ENCODE assay signal across 12 cellular contexts in genomic region chr3:30970183-30970582, GRCh38.
DNase-seq lines count a peak whose midpoint lies in the region; ATAC-seq and TF ChIP-seq lines count a peak whose summit lies in the region.
"Had no signal": no experiment of that assay in that cellular context is flagged by ENCODE, and none has a peak within 500 bp of the region (broad histone marks: within the 10 kb centered on the region; RNA-seq: fewer than 3 reads in every experiment).

No MANE protein-coding gene starts in this region.

- no peak overlapping the region for H3K27ac ChIP-seq in Panc1 (ENCODE audit: low read length)
- no peak overlapping the region for H3K27ac ChIP-seq in colonic mucosa

- H3K36me3 Mint-ChIP-seq in immature natural killer cell: no peaks in the 10 kb centered on the region

- DNase-seq in AG04449 (ENCODE audit: low read depth, low spot score) (no peak), GM10248 (ENCODE audit: extremely low spot score) (no peak), Panc1 (ENCODE audit: low read depth, low spot score) (no peak), fibroblast of pulmonary artery (ENCODE audit: low read depth) (peak; percentile 30), inferior parietal cortex (ENCODE audit: extremely low spot score) (no peak), colonic mucosa (no peak), immature natural killer cell (no peak)
- DNase-seq: activated naive CD4-positive, alpha-beta T cell; substantia nigra; T1000 had no signal

- POLR2A ChIA-PET in AG04449 (lab: Yijun Ruan, JAX) (no interaction called here), GM10248 (lab: Yijun Ruan, JAX) (no interaction called here), Panc1 (lab: Charles Lee) (no interaction called here)

- H3K27me3 ChIP-seq in Panc1 (ENCODE audit: control insufficient read depth, insufficient read depth, low read length) (no peaks in the 10 kb centered on the region), colonic mucosa (no peaks in the 10 kb centered on the region)

- TF ChIP-seq CTCF in AG04449 (IDR thresholded peaks at IDR 0.05; ENCODE audit: insufficient read depth, low read length, missing control alignments): peak; percentile 16
- peak; percentile 17 for TF ChIP-seq CTCF in GM10248 (IDR thresholded peaks at IDR 0.05; ENCODE audit: control extremely low read depth, extremely low read depth, low read depth, missing control alignments)
- TF ChIP-seq CTCF in Panc1 (IDR thresholded peaks at IDR 0.05): peak; percentile 27
- TF ChIP-seq CTCF in fibroblast of pulmonary artery (IDR thresholded peaks at IDR 0.05; ENCODE audit: low read length, missing control alignments): peak; percentile 28
- TF ChIP-seq CTCF in colonic mucosa (IDR thresholded peaks at IDR 0.05): no peak

- H3K9ac ChIP-seq in colonic mucosa (ENCODE audit: low read depth in 2 of 2, low read length in 2 of 2): no peak overlapping the region

- H3K27me3 Mint-ChIP-seq in immature natural killer cell (ENCODE audit: low read depth in 3 of 3): no peaks in the 10 kb centered on the region

- no peak overlapping the region for H3K4me3 Mint-ChIP-seq in immature natural killer cell

- in situ Hi-C loops in Panc1 (cut with HindIII; ENCODE audit: low pct_unique_long_range_greater_than_20kb, low sequenced_read_pairs): no loop called here

- ATAC-seq in Panc1: no peak
- no peak for ATAC-seq in GM21515 (IDR thresholded peaks at IDR 0.05; ENCODE audit: unreplicated experiment)
- ATAC-seq: mucosa of descending colon had no signal

- H3K27ac Mint-ChIP-seq in immature natural killer cell: no peak overlapping the region

- H3K4me3 ChIP-seq in AG04449 (ENCODE audit: low read depth, low read length) (no peak overlapping the region), Panc1 (ENCODE audit: low read depth in 2 of 2, low read length in 2 of 2) (no peak overlapping the region), fibroblast of pulmonary artery (replicated peaks; ENCODE audit: low read depth, low read length) (no peak overlapping the region), colonic mucosa (no peak overlapping the region)
- H3K4me3 ChIP-seq: mucosa of descending colon had no signal

- intact Hi-C loops in Panc1 (cut with micrococcal nuclease; ENCODE audit: unreplicated experiment) (no loop called here), colonic mucosa (cut with DNase I) (no loop called here)

- CTCF ChIA-PET in AG04449 (lab: Yijun Ruan, JAX): no interaction called here
- CTCF ChIA-PET in GM10248 (lab: Yijun Ruan, JAX): no interaction called here
- CTCF ChIA-PET in Panc1 (lab: Charles Lee): interaction anchor here (0.6 kb wide), 1 partner anchor 1069 kb away, joined by 3 read pairs; no protein-coding TSS in a partner anchor

- H3K4me1 ChIP-seq in Panc1 (ENCODE audit: control insufficient read depth, insufficient read depth, low read length) (no peaks in the 10 kb centered on the region), colonic mucosa (no peaks in the 10 kb centered on the region)

- H3K9me3 ChIP-seq in Panc1 (ENCODE audit: control insufficient read depth, insufficient read depth, low read depth, low read length) (no peaks in the 10 kb centered on the region), colonic mucosa (no peaks in the 10 kb centered on the region)
- H3K9me3 ChIP-seq: mucosa of descending colon had no signal

- no TSS peak for BruUV-seq in Panc1 (replicated peaks; lab: Mats Ljungman, UMichigan)

- H3K4me1 Mint-ChIP-seq in immature natural killer cell: no peaks in the 10 kb centered on the region

- no peaks in the 10 kb centered on the region for H3K9me3 Mint-ChIP-seq in immature natural killer cell

- H3K36me3 ChIP-seq in Panc1 (ENCODE audit: control insufficient read depth, insufficient read depth, low read length): no peaks in the 10 kb centered on the region
- no peaks in the 10 kb centered on the region for H3K36me3 ChIP-seq in colonic mucosa
